In the genomic region with DNA sequence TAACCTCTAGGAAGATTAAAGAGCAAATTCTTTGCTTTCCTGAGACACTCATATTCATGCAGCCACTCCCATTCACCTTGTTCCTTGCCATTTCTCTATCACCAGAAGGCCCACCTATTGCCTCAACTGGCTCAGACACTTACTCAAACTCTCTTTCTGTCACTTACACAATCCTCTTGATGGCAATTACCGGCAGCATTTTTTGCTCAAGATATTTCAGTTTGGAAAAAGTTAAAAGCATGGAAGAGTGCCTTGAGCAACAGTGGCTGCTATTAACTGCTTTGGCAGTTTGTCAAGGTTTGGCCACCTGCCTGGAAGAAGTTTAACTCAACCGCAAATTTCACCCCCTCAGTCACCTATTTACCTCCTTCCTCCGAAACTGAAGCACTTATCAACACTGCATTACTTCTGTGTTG, we compare ENCODE assay signal across 13 cellular contexts.
A peak's percentile ranks its signal among the peaks of the same experiment; 100 is the strongest.
DNase-seq lines count a peak whose midpoint lies in the region; ATAC-seq and TF ChIP-seq lines count a peak whose summit lies in the region.
"Had no signal": no experiment of that assay in that cellular context is flagged by ENCODE, and none has a peak within 500 bp of the region (broad histone marks: within the 10 kb centered on the region; RNA-seq: fewer than 3 reads in every experiment).

No MANE protein-coding gene starts in this region.

- ATAC-seq in natural killer cell treated with Interleukin-12 subunit alpha and Interleukin-12 subunit beta and Interleukin-15 and Interleukin-18, amount 100 ng/mL, for 72 hours, result no peak
- ATAC-seq in HG02973 (IDR thresholded peaks at IDR 0.05; ENCODE audit: unreplicated experiment) (no peak), left colon (no peak)

- intact Hi-C loops in left colon (cut with DNase I, micrococcal nuclease), result no loop called here

- in situ Hi-C loops in astrocyte of the spinal cord (cut with HindIII; ENCODE audit: low sequenced_read_pairs), result no loop called here

- TF ChIP-seq CTCF in astrocyte of the spinal cord (IDR thresholded peaks at IDR 0.05; ENCODE audit: low read depth, low read length) (no peak), osteocyte (IDR thresholded peaks at IDR 0.05) (no peak)

- no peak overlapping the region for H3K4me3 Mint-ChIP-seq in natural killer cell treated with Interleukin-12 subunit alpha and Interleukin-12 subunit beta and Interleukin-15 and Interleukin-18, amount 100 ng/mL, for 72 hours
- no peak overlapping the region for H3K4me3 Mint-ChIP-seq in osteocyte (ENCODE audit: unreplicated experiment)
- H3K4me3 Mint-ChIP-seq: activated naive CD4-positive, alpha-beta T cell treated with anti-CD3 and anti-CD28 coated beads, Interleukin-2, amount 10 ng/mL, durations not matched to agents 7 days and 5 days had no signal

- H3K27me3 Mint-ChIP-seq in natural killer cell treated with Interleukin-12 subunit alpha and Interleukin-12 subunit beta and Interleukin-15 and Interleukin-18, amount 100 ng/mL, for 72 hours, result no peaks in the 10 kb centered on the region
- no peaks in the 10 kb centered on the region for H3K27me3 Mint-ChIP-seq in osteocyte (ENCODE audit: unreplicated experiment)
- H3K27me3 Mint-ChIP-seq: activated naive CD4-positive, alpha-beta T cell treated with anti-CD3 and anti-CD28 coated beads, Interleukin-2, amount 10 ng/mL, durations not matched to agents 7 days and 5 days had no signal

- no peak overlapping the region for H3K4me3 ChIP-seq in astrocyte of the spinal cord (ENCODE audit: low read depth, low read length)
- H3K4me3 ChIP-seq: ovary, transverse colon had no signal

- H3K27ac Mint-ChIP-seq in natural killer cell treated with Interleukin-12 subunit alpha and Interleukin-12 subunit beta and Interleukin-15 and Interleukin-18, amount 100 ng/mL, for 72 hours, result no peak overlapping the region
- no peak overlapping the region for H3K27ac Mint-ChIP-seq in osteocyte (ENCODE audit: unreplicated experiment)
- H3K27ac Mint-ChIP-seq: activated naive CD4-positive, alpha-beta T cell treated with anti-CD3 and anti-CD28 coated beads, Interleukin-2, amount 10 ng/mL, durations not matched to agents 7 days and 5 days had no signal

- peak; percentile 28 for DNase-seq in COR-L47 (lab: John Stamatoyannopoulos, UW)
- peak; percentile 40 for DNase-seq in NCI-H2107 (lab: John Stamatoyannopoulos, UW)
- DNase-seq in astrocyte of the spinal cord (ENCODE audit: low read depth, low spot score), result peak; percentile 73
- DNase-seq in left kidney (ENCODE audit: low read depth, low spot score), result peak; percentile 4
- DNase-seq in natural killer cell treated with Interleukin-12 subunit alpha and Interleukin-12 subunit beta and Interleukin-15 and Interleukin-18, amount 100 ng/mL, for 72 hours (ENCODE audit: low spot score), result no peak
- no peak for DNase-seq in osteocyte (ENCODE audit: extremely low spot score, unreplicated experiment)
- DNase-seq in left colon, result no peak
- DNase-seq: activated naive CD4-positive, alpha-beta T cell treated with anti-CD3 and anti-CD28 coated beads, Interleukin-2, amount 10 ng/mL, durations not matched to agents 7 days and 5 days; NCI-H1048; ovary; stimulated activated CD4-positive, alpha-beta T cell treated with anti-CD3 and anti-CD28 coated beads, Interleukin-15, amount 100 ng/mL, for 24 hours; transverse colon had no signal

- no peaks in the 10 kb centered on the region for H3K36me3 Mint-ChIP-seq in natural killer cell treated with Interleukin-12 subunit alpha and Interleukin-12 subunit beta and Interleukin-15 and Interleukin-18, amount 100 ng/mL, for 72 hours
- H3K36me3 Mint-ChIP-seq in osteocyte (ENCODE audit: unreplicated experiment), result no peaks in the 10 kb centered on the region
- H3K36me3 Mint-ChIP-seq: activated naive CD4-positive, alpha-beta T cell treated with anti-CD3 and anti-CD28 coated beads, Interleukin-2, amount 10 ng/mL, durations not matched to agents 7 days and 5 days had no signal

- peaks cover 13% of the 10 kb centered on the region for H3K9me3 Mint-ChIP-seq in natural killer cell treated with Interleukin-12 subunit alpha and Interleukin-12 subunit beta and Interleukin-15 and Interleukin-18, amount 100 ng/mL, for 72 hours
- H3K9me3 Mint-ChIP-seq in osteocyte (ENCODE audit: unreplicated experiment), result no peaks in the 10 kb centered on the region

- H3K4me1 Mint-ChIP-seq in natural killer cell treated with Interleukin-12 subunit alpha and Interleukin-12 subunit beta and Interleukin-15 and Interleukin-18, amount 100 ng/mL, for 72 hours (ENCODE audit: low read depth in 2 of 2), result no peaks in the 10 kb centered on the region
- H3K4me1 Mint-ChIP-seq in osteocyte (ENCODE audit: unreplicated experiment), result no peaks in the 10 kb centered on the region
- H3K4me1 Mint-ChIP-seq: activated naive CD4-positive, alpha-beta T cell treated with anti-CD3 and anti-CD28 coated beads, Interleukin-2, amount 10 ng/mL, durations not matched to agents 7 days and 5 days had no signal

Comparison
In these comparisons a context has a peak if more than half of its experiments do, and no peak if none do; other contexts are left out.
1. DNase-seq: peak in COR-L47 (single experiment), NCI-H2107 (single experiment), astrocyte of the spinal cord (single experiment) and left kidney (single experiment); none in natural killer cell treated with Interleukin-12 subunit alpha and Interleukin-12 subunit beta and Interleukin-15 and Interleukin-18, amount 100 ng/mL, for 72 hours (single experiment), osteocyte (single experiment) and left colon (0 of 2).